In the genomic region with DNA sequence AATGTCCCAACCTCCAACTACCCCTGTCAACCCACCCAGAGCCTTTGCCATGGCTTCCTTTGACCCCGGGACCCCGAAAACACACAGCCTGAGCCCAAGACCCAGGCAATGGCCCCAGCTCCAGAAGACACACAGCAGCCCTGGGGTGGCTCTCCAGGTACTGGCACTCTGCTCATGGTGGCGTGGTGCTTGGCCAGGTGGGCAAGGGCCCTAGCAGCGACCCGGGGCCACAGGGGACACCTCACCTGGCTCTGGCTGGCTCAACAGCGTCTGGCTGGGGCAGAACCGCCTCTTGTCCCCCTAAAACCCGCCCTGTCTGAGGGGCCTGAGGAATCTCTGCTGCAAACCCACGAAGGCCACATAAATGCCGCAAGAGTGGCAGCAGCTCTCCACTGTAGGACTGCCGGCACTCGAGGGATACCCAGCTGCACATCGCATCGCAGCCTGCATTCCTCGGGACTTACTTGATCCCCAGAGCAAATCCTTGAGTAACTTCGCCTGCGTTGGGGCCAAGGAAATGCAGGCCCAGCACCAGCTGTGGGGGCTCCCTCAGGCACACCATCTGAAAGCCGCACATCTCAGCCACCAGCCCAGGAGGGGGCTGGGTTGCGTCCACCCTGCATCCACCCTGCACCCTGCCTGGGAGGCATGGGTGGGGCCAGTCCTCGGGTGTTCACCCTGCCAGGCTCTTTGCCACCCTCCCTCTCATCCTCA, we compare ENCODE assay signal across 2 cellular contexts.
TF ChIP-seq lines count a peak whose summit lies in the region.

No MANE protein-coding gene starts in this region.

TF ChIP-seq in GM12891, 5 proteins besides CTCF, POLR2A, EP300 and RAD21 (continued from another document):
- TF ChIP-seq SPI1 (IDR thresholded peaks at IDR 0.05; ENCODE audit: low read depth, low read length) (no peak), POLR2AphosphoS5 (IDR thresholded peaks at IDR 0.05; ENCODE audit: low read depth, low read length) (no peak)

TF ChIP-seq in K562, 482 proteins besides CTCF, POLR2A, EP300 and RAD21 (continued from another document and continues in another):
- TF ChIP-seq, protein P1, sequence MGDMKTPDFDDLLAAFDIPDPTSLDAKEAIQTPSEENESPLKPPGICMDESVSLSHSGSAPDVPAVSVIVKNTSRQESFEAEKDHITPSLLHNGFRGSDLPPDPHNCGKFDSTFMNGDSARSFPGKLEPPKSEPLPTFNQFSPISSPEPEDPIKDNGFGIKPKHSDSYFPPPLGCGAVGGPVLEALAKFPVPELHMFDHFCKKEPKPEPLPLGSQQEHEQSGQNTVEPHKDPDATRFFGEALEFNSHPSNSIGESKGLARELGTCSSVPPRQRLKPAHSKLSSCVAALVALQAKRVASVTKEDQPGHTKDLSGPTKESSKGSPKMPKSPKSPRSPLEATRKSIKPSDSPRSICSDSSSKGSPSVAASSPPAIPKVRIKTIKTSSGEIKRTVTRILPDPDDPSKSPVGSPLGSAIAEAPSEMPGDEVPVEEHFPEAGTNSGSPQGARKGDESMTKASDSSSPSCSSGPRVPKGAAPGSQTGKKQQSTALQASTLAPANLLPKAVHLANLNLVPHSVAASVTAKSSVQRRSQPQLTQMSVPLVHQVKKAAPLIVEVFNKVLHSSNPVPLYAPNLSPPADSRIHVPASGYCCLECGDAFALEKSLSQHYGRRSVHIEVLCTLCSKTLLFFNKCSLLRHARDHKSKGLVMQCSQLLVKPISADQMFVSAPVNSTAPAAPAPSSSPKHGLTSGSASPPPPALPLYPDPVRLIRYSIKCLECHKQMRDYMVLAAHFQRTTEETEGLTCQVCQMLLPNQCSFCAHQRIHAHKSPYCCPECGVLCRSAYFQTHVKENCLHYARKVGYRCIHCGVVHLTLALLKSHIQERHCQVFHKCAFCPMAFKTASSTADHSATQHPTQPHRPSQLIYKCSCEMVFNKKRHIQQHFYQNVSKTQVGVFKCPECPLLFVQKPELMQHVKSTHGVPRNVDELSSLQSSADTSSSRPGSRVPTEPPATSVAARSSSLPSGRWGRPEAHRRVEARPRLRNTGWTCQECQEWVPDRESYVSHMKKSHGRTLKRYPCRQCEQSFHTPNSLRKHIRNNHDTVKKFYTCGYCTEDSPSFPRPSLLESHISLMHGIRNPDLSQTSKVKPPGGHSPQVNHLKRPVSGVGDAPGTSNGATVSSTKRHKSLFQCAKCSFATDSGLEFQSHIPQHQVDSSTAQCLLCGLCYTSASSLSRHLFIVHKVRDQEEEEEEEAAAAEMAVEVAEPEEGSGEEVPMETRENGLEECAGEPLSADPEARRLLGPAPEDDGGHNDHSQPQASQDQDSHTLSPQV (IDR thresholded peaks at IDR 0.05) = no peak
- TF ChIP-seq, protein P2, sequence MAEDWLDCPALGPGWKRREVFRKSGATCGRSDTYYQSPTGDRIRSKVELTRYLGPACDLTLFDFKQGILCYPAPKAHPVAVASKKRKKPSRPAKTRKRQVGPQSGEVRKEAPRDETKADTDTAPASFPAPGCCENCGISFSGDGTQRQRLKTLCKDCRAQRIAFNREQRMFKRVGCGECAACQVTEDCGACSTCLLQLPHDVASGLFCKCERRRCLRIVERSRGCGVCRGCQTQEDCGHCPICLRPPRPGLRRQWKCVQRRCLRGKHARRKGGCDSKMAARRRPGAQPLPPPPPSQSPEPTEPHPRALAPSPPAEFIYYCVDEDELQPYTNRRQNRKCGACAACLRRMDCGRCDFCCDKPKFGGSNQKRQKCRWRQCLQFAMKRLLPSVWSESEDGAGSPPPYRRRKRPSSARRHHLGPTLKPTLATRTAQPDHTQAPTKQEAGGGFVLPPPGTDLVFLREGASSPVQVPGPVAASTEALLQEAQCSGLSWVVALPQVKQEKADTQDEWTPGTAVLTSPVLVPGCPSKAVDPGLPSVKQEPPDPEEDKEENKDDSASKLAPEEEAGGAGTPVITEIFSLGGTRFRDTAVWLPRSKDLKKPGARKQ (CRISPR knock-in tag; IDR thresholded peaks at IDR 0.05) = no peak
- TF ChIP-seq SETDB1 (IDR thresholded peaks at IDR 0.05; ENCODE audit: low read length) (no peak), RB1 (IDR thresholded peaks at IDR 0.05; ENCODE audit: low read depth) (no peak), BRD9 (IDR thresholded peaks at IDR 0.05; ENCODE audit: low read depth, partially characterized antibody) (no peak), MYC (IDR thresholded peaks at IDR 0.05; ENCODE audit: low read depth, low read length) (no peak), MYC (CRISPR knock-in tag; IDR thresholded peaks at IDR 0.05; ENCODE audit: borderline replicate concordance, low read depth) (no peak), SRSF3 (IDR thresholded peaks at IDR 0.05; ENCODE audit: insufficient read depth, low read length) (no peak), ZNF644 (tag; IDR thresholded peaks at IDR 0.05; ENCODE audit: low read depth) (no peak), SRSF1 (IDR thresholded peaks at IDR 0.05; ENCODE audit: low read depth, low read length) (no peak), RUNX1 (IDR thresholded peaks at IDR 0.05; ENCODE audit: low read depth) (0 out of 2 replicates have a peak, but pooled peaks have one; percentile 17), POLR3G (IDR thresholded peaks at IDR 0.05; ENCODE audit: extremely low read depth, insufficient read length, insufficient replicate concordance) (no peak), E2F5 (CRISPR knock-in tag; IDR thresholded peaks at IDR 0.05) (no peak), POLR2AphosphoS2 (IDR thresholded peaks at IDR 0.05; ENCODE audit: low read length) (peak; percentile 47; the same call in 1 of the 2 replicates), OTX1 (CRISPR knock-in tag; IDR thresholded peaks at IDR 0.05) (0 out of 2 replicates have a peak, but pooled peaks have one; percentile 2), MXI1 (IDR thresholded peaks at IDR 0.05; ENCODE audit: low read depth, low read length) (no peak), TSHZ1 (CRISPR knock-in tag; IDR thresholded peaks at IDR 0.05) (no peak), XRCC3 (IDR thresholded peaks at IDR 0.05) (no peak), PTTG1 (tag; IDR thresholded peaks at IDR 0.05; ENCODE audit: low read depth) (no peak), JUN (IDR thresholded peaks at IDR 0.05; ENCODE audit: borderline replicate concordance, low read depth, low read length) (0 out of 2 replicates have a peak, but pooled peaks have one; percentile 5), JUN (CRISPR knock-in tag; IDR thresholded peaks at IDR 0.05; ENCODE audit: borderline replicate concordance) (no peak), CEBPB (tag; IDR thresholded peaks at IDR 0.05) (no peak), NR4A1 (CRISPR knock-in tag; IDR thresholded peaks at IDR 0.05) (no peak; the same call in 1 of the 2 replicates), NR4A1 (tag; IDR thresholded peaks at IDR 0.05) (no peak), ZNF445 (CRISPR knock-in tag; IDR thresholded peaks at IDR 0.05; ENCODE audit: low read depth) (no peak), MTA1 (IDR thresholded peaks at IDR 0.05; ENCODE audit: borderline replicate concordance) (no peak), RBBP5 (IDR thresholded peaks at IDR 0.05; ENCODE audit: borderline replicate concordance, insufficient read depth, low read length, poor library complexity, severe bottlenecking) (no peak), ZNF134 (CRISPR knock-in tag; conservative IDR thresholded peaks at IDR 0.05) (no peak), NFATC3 (IDR thresholded peaks at IDR 0.05) (no peak), HNRNPUL1 (IDR thresholded peaks at IDR 0.05; ENCODE audit: low read length) (no peak), RBFOX2 (IDR thresholded peaks at IDR 0.05; ENCODE audit: low read depth, low read length) (peak; percentile 15; the same call in 1 of the 2 replicates), ZSCAN29 (IDR thresholded peaks at IDR 0.05) (no peak), ZNF311 (CRISPR knock-in tag; IDR thresholded peaks at IDR 0.05) (no peak), ARID1B (IDR thresholded peaks at IDR 0.05) (no peak)
- TF ChIP-seq, protein P3, sequence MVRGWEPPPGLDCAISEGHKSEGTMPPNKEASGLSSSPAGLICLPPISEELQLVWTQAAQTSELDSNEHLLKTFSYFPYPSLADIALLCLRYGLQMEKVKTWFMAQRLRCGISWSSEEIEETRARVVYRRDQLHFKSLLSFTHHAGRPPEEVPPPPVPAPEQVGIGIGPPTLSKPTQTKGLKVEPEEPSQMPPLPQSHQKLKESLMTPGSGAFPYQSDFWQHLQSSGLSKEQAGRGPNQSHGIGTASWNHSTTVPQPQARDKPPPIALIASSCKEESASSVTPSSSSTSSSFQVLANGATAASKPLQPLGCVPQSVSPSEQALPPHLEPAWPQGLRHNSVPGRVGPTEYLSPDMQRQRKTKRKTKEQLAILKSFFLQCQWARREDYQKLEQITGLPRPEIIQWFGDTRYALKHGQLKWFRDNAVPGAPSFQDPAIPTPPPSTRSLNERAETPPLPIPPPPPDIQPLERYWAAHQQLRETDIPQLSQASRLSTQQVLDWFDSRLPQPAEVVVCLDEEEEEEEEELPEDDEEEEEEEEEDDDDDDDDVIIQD (CRISPR knock-in tag; IDR thresholded peaks at IDR 0.05) = no peak
- TF ChIP-seq, protein P4, sequence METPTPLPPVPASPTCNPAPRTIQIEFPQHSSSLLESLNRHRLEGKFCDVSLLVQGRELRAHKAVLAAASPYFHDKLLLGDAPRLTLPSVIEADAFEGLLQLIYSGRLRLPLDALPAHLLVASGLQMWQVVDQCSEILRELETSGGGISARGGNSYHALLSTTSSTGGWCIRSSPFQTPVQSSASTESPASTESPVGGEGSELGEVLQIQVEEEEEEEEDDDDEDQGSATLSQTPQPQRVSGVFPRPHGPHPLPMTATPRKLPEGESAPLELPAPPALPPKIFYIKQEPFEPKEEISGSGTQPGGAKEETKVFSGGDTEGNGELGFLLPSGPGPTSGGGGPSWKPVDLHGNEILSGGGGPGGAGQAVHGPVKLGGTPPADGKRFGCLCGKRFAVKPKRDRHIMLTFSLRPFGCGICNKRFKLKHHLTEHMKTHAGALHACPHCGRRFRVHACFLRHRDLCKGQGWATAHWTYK (CRISPR knock-in tag; IDR thresholded peaks at IDR 0.05) = no peak
- TF ChIP-seq, protein P5, sequence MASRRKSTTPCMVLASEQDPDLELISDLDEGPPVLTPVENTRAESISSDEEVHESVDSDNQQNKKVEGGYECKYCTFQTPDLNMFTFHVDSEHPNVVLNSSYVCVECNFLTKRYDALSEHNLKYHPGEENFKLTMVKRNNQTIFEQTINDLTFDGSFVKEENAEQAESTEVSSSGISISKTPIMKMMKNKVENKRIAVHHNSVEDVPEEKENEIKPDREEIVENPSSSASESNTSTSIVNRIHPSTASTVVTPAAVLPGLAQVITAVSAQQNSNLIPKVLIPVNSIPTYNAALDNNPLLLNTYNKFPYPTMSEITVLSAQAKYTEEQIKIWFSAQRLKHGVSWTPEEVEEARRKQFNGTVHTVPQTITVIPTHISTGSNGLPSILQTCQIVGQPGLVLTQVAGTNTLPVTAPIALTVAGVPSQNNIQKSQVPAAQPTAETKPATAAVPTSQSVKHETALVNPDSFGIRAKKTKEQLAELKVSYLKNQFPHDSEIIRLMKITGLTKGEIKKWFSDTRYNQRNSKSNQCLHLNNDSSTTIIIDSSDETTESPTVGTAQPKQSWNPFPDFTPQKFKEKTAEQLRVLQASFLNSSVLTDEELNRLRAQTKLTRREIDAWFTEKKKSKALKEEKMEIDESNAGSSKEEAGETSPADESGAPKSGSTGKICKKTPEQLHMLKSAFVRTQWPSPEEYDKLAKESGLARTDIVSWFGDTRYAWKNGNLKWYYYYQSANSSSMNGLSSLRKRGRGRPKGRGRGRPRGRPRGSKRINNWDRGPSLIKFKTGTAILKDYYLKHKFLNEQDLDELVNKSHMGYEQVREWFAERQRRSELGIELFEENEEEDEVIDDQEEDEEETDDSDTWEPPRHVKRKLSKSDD (conservative IDR thresholded peaks at IDR 0.05; ENCODE audit: low read length) = no peak
- TF ChIP-seq, protein P6, sequence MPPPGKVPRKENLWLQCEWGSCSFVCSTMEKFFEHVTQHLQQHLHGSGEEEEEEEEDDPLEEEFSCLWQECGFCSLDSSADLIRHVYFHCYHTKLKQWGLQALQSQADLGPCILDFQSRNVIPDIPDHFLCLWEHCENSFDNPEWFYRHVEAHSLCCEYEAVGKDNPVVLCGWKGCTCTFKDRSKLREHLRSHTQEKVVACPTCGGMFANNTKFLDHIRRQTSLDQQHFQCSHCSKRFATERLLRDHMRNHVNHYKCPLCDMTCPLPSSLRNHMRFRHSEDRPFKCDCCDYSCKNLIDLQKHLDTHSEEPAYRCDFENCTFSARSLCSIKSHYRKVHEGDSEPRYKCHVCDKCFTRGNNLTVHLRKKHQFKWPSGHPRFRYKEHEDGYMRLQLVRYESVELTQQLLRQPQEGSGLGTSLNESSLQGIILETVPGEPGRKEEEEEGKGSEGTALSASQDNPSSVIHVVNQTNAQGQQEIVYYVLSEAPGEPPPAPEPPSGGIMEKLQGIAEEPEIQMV (tag; conservative IDR thresholded peaks at IDR 0.05; ENCODE audit: low read depth) = no peak
- TF ChIP-seq, protein P7, sequence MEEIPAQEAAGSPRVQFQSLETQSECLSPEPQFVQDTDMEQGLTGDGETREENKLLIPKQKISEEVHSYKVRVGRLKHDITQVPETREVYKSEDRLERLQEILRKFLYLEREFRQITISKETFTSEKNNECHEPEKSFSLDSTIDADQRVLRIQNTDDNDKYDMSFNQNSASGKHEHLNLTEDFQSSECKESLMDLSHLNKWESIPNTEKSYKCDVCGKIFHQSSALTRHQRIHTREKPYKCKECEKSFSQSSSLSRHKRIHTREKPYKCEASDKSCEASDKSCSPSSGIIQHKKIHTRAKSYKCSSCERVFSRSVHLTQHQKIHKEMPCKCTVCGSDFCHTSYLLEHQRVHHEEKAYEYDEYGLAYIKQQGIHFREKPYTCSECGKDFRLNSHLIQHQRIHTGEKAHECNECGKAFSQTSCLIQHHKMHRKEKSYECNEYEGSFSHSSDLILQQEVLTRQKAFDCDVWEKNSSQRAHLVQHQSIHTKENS (CRISPR knock-in tag; IDR thresholded peaks at IDR 0.05) = no peak
